ENCODE assay signal across 18 cellular contexts in genomic region chr19:11322269-11323024, GRCh38. TPM values are rescaled to one million over a fixed set of nuclear protein-coding genes. Genes with fewer than 3 reads are reported as not detected.
DNase-seq lines count a peak whose midpoint lies in the region; ATAC-seq, FAIRE-seq and TF ChIP-seq lines count a peak whose summit lies in the region.
"Had no signal": no experiment of that assay in that cellular context is flagged by ENCODE, and none has a peak within 500 bp of the region (broad histone marks: within the 10 kb centered on the region; RNA-seq: fewer than 3 reads in every experiment).

No MANE protein-coding gene starts in this region.

- H3K27ac ChIP-seq in cingulate gyrus (ENCODE audit: low read depth, low read length) = peak overlapping the region; percentile 54

- FAIRE-seq in GM18507 (lab: Jason Lieb, UNC) = peak; percentile 12
- FAIRE-seq: GM12892, H54 had no signal

- no peak for TF ChIP-seq POLR2A in NB4 (IDR thresholded peaks at IDR 0.05; ENCODE audit: extremely low read depth, insufficient read length)

- TF ChIP-seq CTCF in NB4 (IDR thresholded peaks at IDR 0.05; ENCODE audit: low read depth, low read length) = no peak

- no peak for DNase-seq in GM18507 (ENCODE audit: extremely low spot score, insufficient read length, low read depth)
- peak; percentile 74 for DNase-seq in NB4 (ENCODE audit: low read depth)
- DNase-seq in renal cortical epithelial cell (ENCODE audit: low read depth) = peak; percentile 33
- DNase-seq in NCI-H345 treated with DMSO at 0.1 percent for 48 hours (lab: John Stamatoyannopoulos, UW; ENCODE audit: unreplicated experiment) = no peak
- DNase-seq in cerebellum (ENCODE audit: low spot score) = no peak
- no peak for DNase-seq in stimulated activated CD4-positive, alpha-beta T cell treated with anti-CD3 and anti-CD28 coated beads, Interleukin-1b, Interleukin-23, amount 100 ng/mL, for 48 hours
- DNase-seq: activated CD4-positive, alpha-beta T cell treated with anti-CD3 and anti-CD28 coated beads, Interleukin-2, amount 10 ng/mL, durations not matched to agents 24 days and 14 days; activated gamma-delta T cell treated with Interleukin-2 at 50 U/mL for 16 hours; DMS 273 treated with DMSO at 0.1 percent for 48 hours; NCI-H345; stimulated activated CD4-positive, alpha-beta T cell treated with anti-CD3 and anti-CD28 coated beads, Interleukin-2, amount 100 ng/mL, for 48 hours; SW 1271 had no signal

- no peak overlapping the region for H3K4me3 ChIP-seq in NB4 (ENCODE audit: low read depth, low read length)
- H3K4me3 ChIP-seq: coronary artery had no signal

- ATAC-seq in HG03432 (IDR thresholded peaks at IDR 0.05; ENCODE audit: unreplicated experiment) = no peak

RNA-seq across cellular contexts. Expression of gene RAB3D, which starts 17.0 kb away (rescaled TPM):
- total RNA-seq in renal cortical epithelial cell (23.4 and 49.7 TPM in 2 replicates), cerebellum (17.7 TPM)

RNA-seq across cellular contexts. Expression of gene TMEM205, which starts 23.6 kb away (rescaled TPM):
- total RNA-seq in renal cortical epithelial cell (203 and 241 TPM in 2 replicates), cerebellum (20.5 TPM)

RNA-seq across cellular contexts. Expression of gene CCDC159, which starts 23.9 kb away (rescaled TPM):
- total RNA-seq in renal cortical epithelial cell (2.3 and 6.8 TPM in 2 replicates), cerebellum (7.5 TPM)

RNA-seq across cellular contexts. Expression of gene TSPAN16, which starts 26.5 kb away (rescaled TPM):
- total RNA-seq in renal cortical epithelial cell (not detected in 2 replicates), cerebellum (not detected)
- total RNA-seq: activated CD4-positive, alpha-beta T cell treated with anti-CD3 and anti-CD28 coated beads, Interleukin-2, amount 10 ng/mL, durations not matched to agents 24 days and 14 days; lower leg skin had no signal

RNA-seq across cellular contexts. Expression of gene PLPPR2, which starts 32.8 kb away (rescaled TPM):
- total RNA-seq in renal cortical epithelial cell (3.3 and 14.5 TPM in 2 replicates), cerebellum (23.7 TPM)

Comparison
In these comparisons a context has a peak if more than half of its experiments do, and no peak if none do; other contexts are left out.
1. DNase-seq: peak in NB4 (single experiment) and renal cortical epithelial cell (single experiment); none in GM18507 (single experiment), NCI-H345 treated with DMSO at 0.1 percent for 48 hours (single experiment), cerebellum (single experiment) and stimulated activated CD4-positive, alpha-beta T cell treated with anti-CD3 and anti-CD28 coated beads, Interleukin-1b, Interleukin-23, amount 100 ng/mL, for 48 hours (single experiment).